8 cellular contexts compared by ENCODE assay signal in the genomic region with DNA sequence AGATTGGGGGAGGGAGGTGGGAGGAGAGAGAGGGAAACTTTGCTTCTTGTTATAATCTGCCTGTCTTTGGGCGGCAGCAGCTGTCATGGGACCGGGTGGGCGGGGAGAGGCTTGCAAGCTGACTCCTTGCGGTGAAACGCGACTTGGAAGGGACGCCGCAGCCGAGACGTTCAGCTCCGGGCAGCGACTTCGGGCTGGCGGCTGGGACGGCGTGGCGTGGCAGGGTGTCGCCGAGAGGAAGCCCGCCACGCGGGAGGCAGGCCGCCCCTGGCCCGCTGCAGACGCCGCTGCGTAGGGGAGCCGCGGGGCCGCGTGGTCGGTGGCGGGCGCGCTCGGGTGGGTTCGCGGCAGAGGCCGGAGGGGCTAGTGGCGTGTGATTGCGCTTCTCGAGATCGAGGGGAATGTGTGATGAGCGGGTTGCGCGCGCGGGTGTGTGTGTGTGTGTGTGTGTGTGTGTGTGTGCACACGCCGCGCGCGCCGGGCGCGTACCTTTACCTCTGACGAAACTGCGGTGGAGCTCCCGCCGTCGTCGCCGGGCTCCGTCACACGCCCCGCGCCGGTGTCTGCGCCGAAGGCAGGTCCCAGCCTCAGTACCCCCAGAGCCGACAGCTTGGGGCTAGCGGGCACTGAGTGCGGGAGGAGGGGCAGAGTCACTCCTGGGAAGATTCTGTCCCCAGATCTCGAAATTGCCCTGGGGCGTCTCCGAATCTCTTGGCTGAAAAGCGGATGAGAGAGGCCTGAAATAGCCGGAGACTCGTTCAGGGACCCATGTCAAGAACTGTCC. TPM values are rescaled to one million over a fixed set of nuclear protein-coding genes. Genes with fewer than 3 reads are reported as not detected.
DNase-seq lines count a peak whose midpoint lies in the region; ATAC-seq and TF ChIP-seq lines count a peak whose summit lies in the region.

No MANE protein-coding gene starts in this region.

- CTCF ChIA-PET in PC-3 (lab: Charles Lee): interaction anchor here (0.6 to 1.1 kb wide), 2 partner anchors 29 to 102 kb away, joined by 3 to 4 read pairs; no protein-coding TSS in a partner anchor

- H3K36me3 Mint-ChIP-seq in naive thymus-derived CD8-positive, alpha-beta T cell: no peaks in the 10 kb centered on the region
- no peaks in the 10 kb centered on the region for H3K36me3 Mint-ChIP-seq in stimulated activated memory B cell treated with anti-CD40 and anti-IgM and Interleukin-4, amounts not matched to agents 10 μg/mL and 1 μg/mL and 100 μg/mL, for 72 hours

- H3K4me1 Mint-ChIP-seq in naive thymus-derived CD8-positive, alpha-beta T cell: peaks cover 12 to 20% (median 19%) of the 10 kb centered on the region in 4 donors
- peaks cover 27% of the 10 kb centered on the region for H3K4me1 Mint-ChIP-seq in stimulated activated memory B cell treated with anti-CD40 and anti-IgM and Interleukin-4, amounts not matched to agents 10 μg/mL and 1 μg/mL and 100 μg/mL, for 72 hours

- H3K4me1 ChIP-seq in PC-3 (ENCODE audit: insufficient read depth, low read length): peaks cover 22% of the 10 kb centered on the region

- peak overlapping the region; percentile 83 to 95 (median 90) for H3K4me3 Mint-ChIP-seq in naive thymus-derived CD8-positive, alpha-beta T cell
- H3K4me3 Mint-ChIP-seq in stimulated activated memory B cell treated with anti-CD40 and anti-IgM and Interleukin-4, amounts not matched to agents 10 μg/mL and 1 μg/mL and 100 μg/mL, for 72 hours: peak overlapping the region; percentile 97

- H2AFZ ChIP-seq in PC-3 (ENCODE audit: low read length): peak overlapping the region; percentile 89

- DNase-seq in ACHN: peak; percentile 66
- DNase-seq in PC-3: peak; percentile 93
- peak; percentile 39 for DNase-seq in activated T-helper 1 cell treated with Interleukin-2 at 50 U/mL for 16 hours (ENCODE audit: low read depth)
- peak; percentile 61 for DNase-seq in fibroblast of peridontal ligament (ENCODE audit: extremely low read depth)
- peak; percentile 54 to 88 (median 69) for DNase-seq in naive thymus-derived CD8-positive, alpha-beta T cell

- peak; percentile 48 for ATAC-seq in HG03159 (IDR thresholded peaks at IDR 0.05; ENCODE audit: unreplicated experiment)
- ATAC-seq in PC-3: peak; percentile 57
- peak; percentile 47 to 51 for ATAC-seq in naive thymus-derived CD8-positive, alpha-beta T cell
- peak; percentile 77 for ATAC-seq in stimulated activated memory B cell treated with anti-CD40 and anti-IgM and Interleukin-4, amounts not matched to agents 10 μg/mL and 1 μg/mL and 100 μg/mL, for 72 hours

- BruUV-seq in PC-3 (replicated peaks; lab: Mats Ljungman, UMichigan): TSS peak; percentile 71

- H3K27ac ChIP-seq in PC-3 (ENCODE audit: low read length): peak overlapping the region; percentile 11; the same call in 1 of the 2 replicates

- peak overlapping the region in 8 of 10 donors; percentile 75 to 94 (median 88) for H3K27ac Mint-ChIP-seq in naive thymus-derived CD8-positive, alpha-beta T cell
- H3K27ac Mint-ChIP-seq in stimulated activated memory B cell treated with anti-CD40 and anti-IgM and Interleukin-4, amounts not matched to agents 10 μg/mL and 1 μg/mL and 100 μg/mL, for 72 hours: peak overlapping the region; percentile 88

- H3K4me2 ChIP-seq in PC-3 (ENCODE audit: low read length): peak overlapping the region; percentile 94

- POLR2A ChIA-PET in PC-3 (lab: Charles Lee; ENCODE audit: unreplicated experiment): interaction anchor here (0.6 to 0.7 kb wide), 6 partner anchors 95 to 590 kb away, joined by 3 to 27 read pairs (median 6); no protein-coding TSS in a partner anchor
- POLR2A ChIA-PET in naive thymus-derived CD8-positive, alpha-beta T cell (lab: Charles Lee): interaction anchor here (0.6 to 3.6 kb wide), 6 partner anchors 9 to 718 kb away, joined by 3 to 20 read pairs (median 4); a partner anchor contains a TSS

- H3K79me2 ChIP-seq in PC-3 (ENCODE audit: low read length): peaks cover 63% of the 10 kb centered on the region

- no peaks in the 10 kb centered on the region for H3F3A ChIP-seq in PC-3 (ENCODE audit: low read length, unreplicated experiment)

- intact Hi-C loops in PC-3 (cut with micrococcal nuclease): loop anchor here (1.0 to 10.0 kb wide), 6 partner anchors 35 to 273 kb away; a partner anchor contains a TSS

- no peaks in the 10 kb centered on the region for H3K27me3 ChIP-seq in PC-3 (ENCODE audit: low read length)

- H3K36me3 ChIP-seq in PC-3 (ENCODE audit: low read depth, low read length): no peaks in the 10 kb centered on the region

- H3K9me2 ChIP-seq in PC-3 (replicated peaks; ENCODE audit: low read length): no peaks in the 10 kb centered on the region

- peak overlapping the region; percentile 80 for H3K9ac ChIP-seq in PC-3 (ENCODE audit: low read length)

- H3K9me3 Mint-ChIP-seq in naive thymus-derived CD8-positive, alpha-beta T cell: no peaks in the 10 kb centered on the region
- no peaks in the 10 kb centered on the region for H3K9me3 Mint-ChIP-seq in stimulated activated memory B cell treated with anti-CD40 and anti-IgM and Interleukin-4, amounts not matched to agents 10 μg/mL and 1 μg/mL and 100 μg/mL, for 72 hours

- no peak for TF ChIP-seq CTCF in PC-3 (conservative IDR thresholded peaks at IDR 0.05; ENCODE audit: low read depth, low read length)

- peak overlapping the region; percentile 82 for H3K4me3 ChIP-seq in PC-3 (ENCODE audit: low read length)

- in situ Hi-C loops in ACHN (cut with HindIII; ENCODE audit: low pct_ligation_motif_present, low pct_unique_long_range_greater_than_20kb, low sequenced_read_pairs): no loop called here
- in situ Hi-C loops in GM18951 (cut with MboI; ENCODE audit: low sequenced_read_pairs, unreplicated experiment): loop anchor here (10.0 kb wide), 1 partner anchor 83 kb away; no protein-coding TSS in a partner anchor

- no peaks in the 10 kb centered on the region for H3K27me3 Mint-ChIP-seq in naive thymus-derived CD8-positive, alpha-beta T cell
- H3K27me3 Mint-ChIP-seq in stimulated activated memory B cell treated with anti-CD40 and anti-IgM and Interleukin-4, amounts not matched to agents 10 μg/mL and 1 μg/mL and 100 μg/mL, for 72 hours: no peaks in the 10 kb centered on the region

- TF ChIP-seq POLR2A in GM18951 (IDR thresholded peaks at IDR 0.05; ENCODE audit: extremely low read depth, insufficient read depth, insufficient read length): peak; percentile 61

- peaks cover 14% of the 10 kb centered on the region; the same call in 1 of the 2 replicates for H4K20me1 ChIP-seq in PC-3 (ENCODE audit: low read length)

- H3K9me3 ChIP-seq in PC-3 (ENCODE audit: low read length): no peaks in the 10 kb centered on the region

RNA-seq across cellular contexts. Expression of a gene that starts 1.7 kb away (rescaled TPM):
- 4.7 and 7.8 TPM in 2 replicates for total RNA-seq in PC-3 (2014; rRNA removed)
- 1 to 10 TPM; 7.5 to 8.4 TPM for total RNA-seq in naive thymus-derived CD8-positive, alpha-beta T cell
- polyA plus RNA-seq in naive thymus-derived CD8-positive, alpha-beta T cell: 1 to 10 TPM; 2.4 to 4.7 (median 4.1) TPM

Comparison
In these comparisons a context has a peak if more than half of its experiments do, and no peak if none do; other contexts are left out.
1. Peak in every context shown above with its lines: DNase-seq, ATAC-seq, H3K4me3 ChIP-seq and H3K27ac ChIP-seq.
2. DNase-seq: peak in every context shown above with its lines; median percentile 93 in PC-3; 69 in naive thymus-derived CD8-positive, alpha-beta T cell; 66 in ACHN; 61 in fibroblast of peridontal ligament; 39 in activated T-helper 1 cell treated with Interleukin-2 at 50 U/mL for 16 hours.